In the genomic region with DNA sequence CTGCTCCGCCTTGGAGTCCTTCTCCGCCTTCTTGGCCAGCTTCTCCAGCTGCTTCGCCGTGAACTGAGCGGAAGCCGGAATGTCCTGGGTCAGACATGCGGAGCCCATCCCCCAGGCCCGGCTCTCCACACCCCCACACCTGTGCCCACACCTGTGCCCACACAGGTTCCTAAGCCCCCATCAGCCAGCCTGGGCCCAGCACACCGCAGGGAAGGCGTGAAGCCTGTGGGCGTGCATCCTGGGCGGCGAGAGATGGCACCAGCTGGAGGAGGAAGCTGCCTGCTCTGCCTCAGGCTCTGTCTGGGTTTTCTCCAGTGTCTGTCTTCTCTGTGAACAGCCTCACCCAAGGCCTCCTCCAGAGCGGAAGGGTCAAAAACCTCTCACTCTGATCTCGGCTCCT, we compare ENCODE assay signal across 24 cellular contexts. TPM values are rescaled to one million over a fixed set of nuclear protein-coding genes. Genes with fewer than 3 reads are reported as not detected.
"Had no signal": no experiment of that assay in that cellular context is flagged by ENCODE, and none has a peak within 500 bp of the region (broad histone marks: within the 10 kb centered on the region; RNA-seq: fewer than 3 reads in every experiment).

No MANE protein-coding gene starts in this region.

- H3K9ac ChIP-seq: neural progenitor cell had no signal

- H3K27ac ChIP-seq: left lung, neural progenitor cell, psoas muscle, sigmoid colon, transverse colon, upper lobe of right lung, uterus had no signal

- ATAC-seq: effector memory CD8-positive, alpha-beta T cell; left lung; mucosa of descending colon; natural killer cell treated with Interleukin-12 subunit alpha and Interleukin-12 subunit beta and Interleukin-15 and Interleukin-18, amount 100 ng/mL, for 72 hours; psoas muscle; stimulated activated memory B cell treated with anti-CD40 and anti-IgM and Interleukin-4, amounts not matched to agents 10 μg/mL and 1 μg/mL and 100 μg/mL, for 72 hours; stimulated activated naive CD8-positive, alpha-beta T cell treated with anti-CD3 and anti-CD28 coated beads, Interleukin-15, Interleukin-2, amounts not matched to agents 100 U/mL and 50 U/mL, for 24 hours; upper lobe of right lung had no signal

- DNase-seq: cortex of kidney; effector memory CD8-positive, alpha-beta T cell; kidney; left lung; mesenchymal stem cell; mucosa of descending colon; naive B cell; nucleus accumbens; psoas muscle; sigmoid colon; stimulated activated CD4-positive, alpha-beta T cell treated with anti-CD3 and anti-CD28 coated beads, Interleukin-2, amount 100 ng/mL, for 24 hours; stimulated activated CD4-positive, alpha-beta T cell treated with anti-CD3 and anti-CD28 coated beads, Interleukin-4, amount 100 ng/mL, for 24 hours; stimulated activated naive CD8-positive, alpha-beta T cell treated with anti-CD3 and anti-CD28 coated beads, Interleukin-15, Interleukin-2, amounts not matched to agents 100 U/mL and 50 U/mL, for 24 hours; substantia nigra; transverse colon; upper lobe of right lung; uterus had no signal

- FAIRE-seq: frontal cortex, kidney had no signal

- H3K36me3 ChIP-seq: neural progenitor cell, uterus had no signal

- H2AFZ ChIP-seq: neural progenitor cell had no signal

- H3K4me3 ChIP-seq: left lung, mucosa of descending colon, neural progenitor cell, psoas muscle, sigmoid colon, transverse colon, upper lobe of right lung, uterus had no signal

- H3K27me3 ChIP-seq: left lung, neural progenitor cell, sigmoid colon, transverse colon, upper lobe of right lung, uterus had no signal

- H3K4me2 ChIP-seq: neural progenitor cell had no signal

- H3K9me3 ChIP-seq: left lung, mucosa of descending colon, psoas muscle, sigmoid colon, transverse colon, upper lobe of right lung, uterus had no signal

RNA-seq across cellular contexts. Expression of gene DPEP1, which starts 38.1 kb away (rescaled TPM):
- total RNA-seq: fibroblast of villous mesenchyme; natural killer cell treated with Interleukin-12 subunit alpha and Interleukin-12 subunit beta and Interleukin-15 and Interleukin-18, amount 100 ng/mL, for 72 hours; osteocyte; psoas muscle; sigmoid colon; skeletal muscle tissue had no signal
